Comparison of ENCODE assay signal across 24 cellular contexts in the genomic region with DNA sequence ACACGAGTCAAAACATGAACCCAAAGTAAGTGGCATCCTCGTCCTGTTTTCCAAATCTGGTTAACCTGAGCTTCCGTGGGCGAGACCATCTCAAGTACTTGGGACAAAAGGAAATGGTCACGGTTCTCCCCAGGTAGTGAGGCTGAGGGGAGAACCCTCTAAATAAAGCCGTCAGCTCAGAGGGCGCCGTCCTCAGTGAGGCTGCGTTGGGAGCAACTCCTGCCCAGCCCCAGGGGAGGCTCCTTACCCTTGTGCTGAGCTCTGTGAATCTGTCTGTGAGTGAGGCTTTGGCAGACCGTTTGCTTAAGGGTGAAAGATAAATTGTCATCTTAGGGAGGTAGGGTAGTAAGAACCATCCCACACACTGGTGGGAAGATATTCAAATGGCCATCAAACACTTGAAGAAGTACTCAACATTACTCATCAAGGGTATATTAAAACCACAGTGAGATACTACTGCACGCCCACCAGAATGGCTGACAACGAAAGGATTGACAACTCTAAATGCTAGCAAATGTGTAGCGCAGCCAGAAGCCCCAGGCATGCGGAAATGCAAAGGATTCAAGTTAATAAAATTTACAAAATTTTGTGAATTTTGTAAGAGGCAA.
"Had no signal": no experiment of that assay in that cellular context is flagged by ENCODE, and none has a peak within 500 bp of the region (broad histone marks: within the 10 kb centered on the region; RNA-seq: fewer than 3 reads in every experiment).

No MANE protein-coding gene starts in this region.

- H3K4me1 ChIP-seq: ascending aorta, uterus had no signal

- DNase-seq: activated CD4-positive, alpha-beta T cell treated with anti-CD3 and anti-CD28 coated beads, Interleukin-2, amount 50 U/mL, for 1 hour; activated T-cell treated with anti-CD3 and anti-CD28 coated beads, Interleukin-2, amount 50 U/mL, for 1 hour; brain microvascular endothelial cell; cortex of kidney; foreskin fibroblast; hippocampal formation; left cardiac atrium; mammary epithelial cell; naive B cell; occipital lobe; right cardiac atrium; spleen; stimulated activated naive CD4-positive, alpha-beta T cell treated with Interleukin-2 at 50 U/mL for 16 hours; T-helper 2 cell; trophoblast cell; uterus had no signal

- H3K27ac Mint-ChIP-seq: activated naive CD4-positive, alpha-beta T cell treated with anti-CD3 and anti-CD28 coated beads, Interleukin-2, amount 50 U/mL, for 24 hours; activated T-helper 2 cell treated with anti-CD3 and anti-CD28 coated beads, Interferon-gamma antibody, Interleukin-2, Interleukin-4, amounts not matched to agents 10 μg/mL and 5 μg/mL and 100 μg/mL, durations not matched to agents 14 hours and 24 hours and 36 hours; mesothelial cell of epicardium had no signal

- H3K9me3 ChIP-seq: uterus had no signal

- H3K27ac ChIP-seq: ascending aorta, brain microvascular endothelial cell, spleen, thoracic aorta, uterus had no signal

- H3K27me3 Mint-ChIP-seq: activated naive CD4-positive, alpha-beta T cell treated with anti-CD3 and anti-CD28 coated beads, Interleukin-2, amount 50 U/mL, for 24 hours; naive B cell had no signal

- H3K4me3 ChIP-seq: ascending aorta, spleen, thoracic aorta, uterus had no signal

- H3K4me1 Mint-ChIP-seq: mesothelial cell of epicardium, neural crest cell had no signal

- H3K27me3 ChIP-seq: ascending aorta, brain microvascular endothelial cell, spleen, uterus had no signal

- ATAC-seq: esophagus mucosa, left cardiac atrium, right cardiac atrium had no signal

- H3K36me3 ChIP-seq: ascending aorta, brain microvascular endothelial cell, thoracic aorta, uterus had no signal

- H3K4me3 Mint-ChIP-seq: activated naive CD4-positive, alpha-beta T cell treated with anti-CD3 and anti-CD28 coated beads, Interleukin-2, amount 50 U/mL, for 24 hours; mesothelial cell of epicardium; naive B cell; neural crest cell; WTC11 had no signal
